In genomic region chr11:18575361-18575760, GRCh38 we compare ENCODE assay signal across 23 cellular contexts. TPM values are rescaled to one million over a fixed set of nuclear protein-coding genes. Genes with fewer than 3 reads are reported as not detected.
"Had no signal": no experiment of that assay in that cellular context is flagged by ENCODE, and none has a peak within 500 bp of the region (broad histone marks: within the 10 kb centered on the region; RNA-seq: fewer than 3 reads in every experiment).

No MANE protein-coding gene starts in this region.

- H3K36me3 ChIP-seq: uterus had no signal

- DNase-seq: activated CD4-positive, alpha-beta T cell treated with anti-CD3 and anti-CD28 coated beads, Interleukin-2, amount 50 U/mL, for 48 hours; activated gamma-delta T cell treated with Interleukin-2 at 50 U/mL for 16 hours; adrenal gland; brain microvascular endothelial cell; central memory CD4-positive, alpha-beta T cell; heart left ventricle; islet precursor cell; left cardiac atrium; occipital lobe; posterior cingulate gyrus; right lobe of liver; stimulated activated CD4-positive, alpha-beta T cell treated with anti-CD3 and anti-CD28 coated beads, Interleukin-1b, Interleukin-23, amount 100 ng/mL, for 48 hours; stimulated activated naive B cell treated with anti-CD40 and anti-IgM and Interleukin-4, amounts not matched to agents 10 μg/mL and 1 μg/mL and 100 μg/mL, for 72 hours; trophoblast cell; uterus had no signal

- H3K4me3 Mint-ChIP-seq: activated naive CD8-positive, alpha-beta T cell; memory B cell; nephron; stimulated activated naive B cell treated with anti-CD40 and anti-IgM and Interleukin-4, amounts not matched to agents 10 μg/mL and 1 μg/mL and 100 μg/mL, for 72 hours; WTC11 had no signal

- H3K4me1 Mint-ChIP-seq: memory B cell, nephron had no signal

- H3K4me1 ChIP-seq: adrenal gland, ascending aorta, gastroesophageal sphincter, right lobe of liver, uterus had no signal

- H3K27me3 ChIP-seq: adrenal gland, ascending aorta, brain microvascular endothelial cell, gastroesophageal sphincter, heart left ventricle, right lobe of liver, uterus had no signal

- H3K27ac ChIP-seq: adrenal gland, ascending aorta, brain microvascular endothelial cell, epithelial cell of prostate, gastroesophageal sphincter, heart left ventricle, right lobe of liver, skin epidermis, uterus had no signal

- H3K4me3 ChIP-seq: adrenal gland, ascending aorta, gastroesophageal sphincter, heart left ventricle, right lobe of liver, skin epidermis, uterus had no signal

- H3K27me3 Mint-ChIP-seq: activated naive CD8-positive, alpha-beta T cell; memory B cell; stimulated activated naive B cell treated with anti-CD40 and anti-IgM and Interleukin-4, amounts not matched to agents 10 μg/mL and 1 μg/mL and 100 μg/mL, for 72 hours had no signal

- H3K9me3 ChIP-seq: adrenal gland, ascending aorta, gastroesophageal sphincter, heart left ventricle, right lobe of liver, uterus had no signal

- H3K36me3 Mint-ChIP-seq: WTC11 had no signal

- H3K27ac Mint-ChIP-seq: activated naive CD8-positive, alpha-beta T cell; memory B cell; nephron; stimulated activated naive B cell treated with anti-CD40 and anti-IgM and Interleukin-4, amounts not matched to agents 10 μg/mL and 1 μg/mL and 100 μg/mL, for 72 hours; WTC11 had no signal

- H3K9me3 Mint-ChIP-seq: memory B cell; nephron; stimulated activated naive B cell treated with anti-CD40 and anti-IgM and Interleukin-4, amounts not matched to agents 10 μg/mL and 1 μg/mL and 100 μg/mL, for 72 hours; WTC11 had no signal

RNA-seq across cellular contexts. Expression of gene MISFA, which starts 24.2 kb away (rescaled TPM):
- total RNA-seq: ascending aorta had no signal
